Comparison of ENCODE assay signal across 1 cellular context in genomic region chr20:52972190-52972937, GRCh38.
TF ChIP-seq lines count a peak whose summit lies in the region.

Gene TSHZ2 (plus strand): TSS chr20:52972358. CDS start chr20:52973294, 936 bp downstream.

TF ChIP-seq in HepG2, 621 proteins besides CTCF, POLR2A, EP300 and RAD21 (continued from another document and continues in another):
- TF ChIP-seq DPF2 (CRISPR knock-in tag; IDR thresholded peaks at IDR 0.05; ENCODE audit: borderline replicate concordance, low read depth) = no peak
- no peak for TF ChIP-seq CERS6 (CRISPR knock-in tag; IDR thresholded peaks at IDR 0.05)
- TF ChIP-seq KDM4B (CRISPR knock-in tag; IDR thresholded peaks at IDR 0.05) = no peak
- 0 out of 2 replicates have a peak, but pooled peaks have one; percentile 4 for TF ChIP-seq BHLHE40 (IDR thresholded peaks at IDR 0.05; ENCODE audit: low read length)
- no peak for TF ChIP-seq ZNF766 (CRISPR knock-in tag; IDR thresholded peaks at IDR 0.05; ENCODE audit: borderline replicate concordance)
- TF ChIP-seq ISX (CRISPR knock-in tag; conservative IDR thresholded peaks at IDR 0.05) = no peak
- no peak for TF ChIP-seq ZFAT (CRISPR knock-in tag; conservative IDR thresholded peaks at IDR 0.05)
- TF ChIP-seq ZNF841 (CRISPR knock-in tag; IDR thresholded peaks at IDR 0.05; ENCODE audit: borderline replicate concordance) = no peak
- no peak for TF ChIP-seq MTF1 (CRISPR knock-in tag; IDR thresholded peaks at IDR 0.05)
- no peak for TF ChIP-seq HINFP (CRISPR knock-in tag; IDR thresholded peaks at IDR 0.05; ENCODE audit: low read depth)
- peak; percentile 54; the same call in 1 of the 2 replicates for TF ChIP-seq ZMYM4 (CRISPR knock-in tag; IDR thresholded peaks at IDR 0.05)
- TF ChIP-seq ZNF770 (CRISPR knock-in tag; IDR thresholded peaks at IDR 0.05) = no peak
- TF ChIP-seq CCAR2 (optimal IDR thresholded peaks at IDR 0.05; ENCODE audit: low read depth, low read length) = peak; percentile 70
- no peak for TF ChIP-seq NONO (IDR thresholded peaks at IDR 0.05)
- TF ChIP-seq NONO (CRISPR knock-in tag; conservative IDR thresholded peaks at IDR 0.05) = peak; percentile 62; the same call in 1 of the 2 replicates
- no peak for TF ChIP-seq MAZ (IDR thresholded peaks at IDR 0.05; ENCODE audit: borderline replicate concordance, low read depth, low read length)
- TF ChIP-seq MAZ (CRISPR knock-in tag; IDR thresholded peaks at IDR 0.05; ENCODE audit: low read depth) = peak; percentile 25; the same call in 1 of the 2 replicates
- TF ChIP-seq ZMYM3 (CRISPR knock-in tag; IDR thresholded peaks at IDR 0.05) = peak; percentile 63; the same call in 1 of the 2 replicates
- 0 out of 2 replicates have a peak, but pooled peaks have one; percentile 12 for TF ChIP-seq ZNF446 (CRISPR knock-in tag; IDR thresholded peaks at IDR 0.05)
- no peak for TF ChIP-seq ZNF337 (CRISPR knock-in tag; IDR thresholded peaks at IDR 0.05; ENCODE audit: borderline replicate concordance, low read depth)
- TF ChIP-seq SNAI1 (CRISPR knock-in tag; IDR thresholded peaks at IDR 0.05; ENCODE audit: borderline replicate concordance) = no peak
- TF ChIP-seq HNF1A (IDR thresholded peaks at IDR 0.05; ENCODE audit: low read depth) = no peak
- no peak for TF ChIP-seq HNF1A (CRISPR knock-in tag; IDR thresholded peaks at IDR 0.05; ENCODE audit: borderline replicate concordance)
- no peak for TF ChIP-seq ZNF160 (CRISPR knock-in tag; IDR thresholded peaks at IDR 0.05)
- TF ChIP-seq ZNF891 (CRISPR knock-in tag; IDR thresholded peaks at IDR 0.05) = no peak; the same call in 1 of the 2 replicates
- TF ChIP-seq CREM (IDR thresholded peaks at IDR 0.05) = no peak
- TF ChIP-seq CREM (CRISPR knock-in tag; IDR thresholded peaks at IDR 0.05) = no peak
- 0 out of 2 replicates have a peak, but pooled peaks have one; percentile 38 for TF ChIP-seq HDAC1 (CRISPR knock-in tag; IDR thresholded peaks at IDR 0.05)
- no peak for TF ChIP-seq RNF219 (CRISPR knock-in tag; IDR thresholded peaks at IDR 0.05)
- no peak for TF ChIP-seq ZNF749 (CRISPR knock-in tag; IDR thresholded peaks at IDR 0.05; ENCODE audit: borderline replicate concordance)
- TF ChIP-seq SAFB2 (CRISPR knock-in tag; IDR thresholded peaks at IDR 0.05; ENCODE audit: borderline replicate concordance, low read depth) = no peak
- no peak for TF ChIP-seq MAFF (IDR thresholded peaks at IDR 0.05; ENCODE audit: low read depth, low read length)
- no peak for TF ChIP-seq ZNF136 (CRISPR knock-in tag; IDR thresholded peaks at IDR 0.05; ENCODE audit: low read depth)
- TF ChIP-seq STAG1 (CRISPR knock-in tag; IDR thresholded peaks at IDR 0.05) = no peak
- TF ChIP-seq TFAP4 (IDR thresholded peaks at IDR 0.05; ENCODE audit: borderline replicate concordance, low read depth) = no peak
- peak; percentile 72 for TF ChIP-seq PCBP2 (optimal IDR thresholded peaks at IDR 0.05; ENCODE audit: low read depth, low read length, poor library complexity, severe bottlenecking)
- no peak for TF ChIP-seq CBX2 (IDR thresholded peaks at IDR 0.05; ENCODE audit: low read depth, low read length)
- TF ChIP-seq CBX2 (CRISPR knock-in tag; IDR thresholded peaks at IDR 0.05; ENCODE audit: low read depth) = no peak
- TF ChIP-seq ZNF292 (CRISPR knock-in tag; IDR thresholded peaks at IDR 0.05; ENCODE audit: borderline replicate concordance, low read depth) = peak; percentile 84; the same call in 1 of the 2 replicates
- no peak for TF ChIP-seq CENPX (CRISPR knock-in tag; IDR thresholded peaks at IDR 0.05)
- 0 out of 2 replicates have a peak, but pooled peaks have one; percentile 36 for TF ChIP-seq MTA1 (CRISPR knock-in tag; IDR thresholded peaks at IDR 0.05; ENCODE audit: borderline replicate concordance)
- no peak for TF ChIP-seq HNRNPK (IDR thresholded peaks at IDR 0.05; ENCODE audit: low read depth, low read length, poor library complexity, severe bottlenecking)
- TF ChIP-seq MED8 (CRISPR knock-in tag; IDR thresholded peaks at IDR 0.05; ENCODE audit: insufficient replicate concordance) = no peak
- TF ChIP-seq ONECUT2 (CRISPR knock-in tag; IDR thresholded peaks at IDR 0.05) = peak; percentile 71
- 0 out of 2 replicates have a peak, but pooled peaks have one; percentile 44 for TF ChIP-seq ZSCAN25 (CRISPR knock-in tag; IDR thresholded peaks at IDR 0.05)
- TF ChIP-seq FOSL2 (CRISPR knock-in tag; IDR thresholded peaks at IDR 0.05) = no peak
- TF ChIP-seq ZNF878 (CRISPR knock-in tag; IDR thresholded peaks at IDR 0.05) = no peak
- peak; percentile 95 for TF ChIP-seq ZNF441 (CRISPR knock-in tag; IDR thresholded peaks at IDR 0.05; ENCODE audit: borderline replicate concordance)
- TF ChIP-seq ZNF280B (CRISPR knock-in tag; IDR thresholded peaks at IDR 0.05; ENCODE audit: borderline replicate concordance) = 0 out of 2 replicates have a peak, but pooled peaks have one; percentile 43
- no peak for TF ChIP-seq ARID5B (CRISPR knock-in tag; IDR thresholded peaks at IDR 0.05)
